8 cellular contexts compared by ENCODE assay signal in the genomic region with DNA sequence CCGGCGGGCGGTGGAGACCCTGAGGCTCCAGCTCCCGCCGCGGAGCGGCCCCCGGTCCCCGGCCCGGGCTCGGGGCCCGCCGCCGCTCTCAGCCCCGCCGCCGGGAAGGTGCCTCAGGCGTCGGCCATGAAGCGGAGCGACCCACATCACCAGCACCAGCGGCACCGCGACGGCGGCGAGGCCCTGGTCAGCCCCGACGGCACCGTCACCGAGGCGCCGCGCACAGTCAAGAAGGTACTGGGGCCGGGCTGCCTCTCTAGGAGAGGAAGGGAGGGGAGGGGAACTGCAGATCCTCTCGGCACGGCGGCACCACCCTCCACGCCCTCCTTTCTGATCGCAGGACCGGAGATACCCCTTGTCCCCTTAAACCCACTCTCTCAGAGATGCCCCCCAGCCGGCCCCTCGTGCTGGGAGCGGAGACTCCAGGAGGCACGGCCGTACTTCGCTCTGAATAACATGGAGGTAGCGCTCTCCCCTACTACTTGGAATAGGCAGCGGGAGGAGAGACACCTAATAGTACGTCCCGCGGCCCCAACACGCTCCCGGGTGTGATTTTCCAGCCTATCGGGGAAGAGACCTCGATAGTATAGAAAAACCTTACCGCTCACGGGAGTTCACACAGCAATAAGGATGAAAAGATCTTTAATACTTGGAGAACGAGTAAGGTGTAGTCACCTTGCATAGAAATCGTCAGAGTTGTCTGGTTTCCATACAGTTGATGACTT. TPM values are rescaled to one million over a fixed set of nuclear protein-coding genes. Genes with fewer than 3 reads are reported as not detected.
A peak's percentile ranks its signal among the peaks of the same experiment; 100 is the strongest.
DNase-seq lines count a peak whose midpoint lies in the region; ATAC-seq and TF ChIP-seq lines count a peak whose summit lies in the region.

No MANE protein-coding gene starts in this region.

- peaks cover 3% of the 10 kb centered on the region; the same call in 1 of the 2 replicates for H4K20me1 ChIP-seq in IMR-90 (ENCODE audit: insufficient read depth, low read length)

- no CpG with 5 or more reads among the region's 60 CpGs for WGBS in IMR-90 (ENCODE audit: extremely low coverage in 2 of 2, insufficient read length in 1 of 2), 2 experiments
- under 1% methylated on average over 60 of the region's 60 CpGs for WGBS in right cardiac atrium

- no peak overlapping the region for H2BK15ac ChIP-seq in IMR-90 (ENCODE audit: low read depth, low read length)

- peak; percentile 38 for ATAC-seq in GM21576 (IDR thresholded peaks at IDR 0.05; ENCODE audit: unreplicated experiment)
- ATAC-seq in IMR-90 (ENCODE audit: low read depth) = peak; percentile 53
- peak; percentile 30 to 38 for ATAC-seq in right cardiac atrium

- H3K4me1 ChIP-seq in IMR-90 (ENCODE audit: control insufficient read depth, insufficient read depth, low read length) = no peaks in the 10 kb centered on the region; the same call in 1 of the 2 replicates
- H3K4me1 ChIP-seq in adipocyte (ENCODE audit: control insufficient read depth, insufficient read depth, low read length) = peaks cover 18% of the 10 kb centered on the region
- H3K4me1 ChIP-seq in right cardiac atrium (ENCODE audit: control insufficient read depth, insufficient read depth, low read length) = no peaks in the 10 kb centered on the region
- peaks cover 3% of the 10 kb centered on the region for H3K4me1 ChIP-seq in rectal smooth muscle tissue (ENCODE audit: control insufficient read depth, insufficient read depth, low read length)

- in situ Hi-C loops in IMR-90 (cut with MboI; ENCODE audit: low sequenced_read_pairs) = no loop called here

- H3K79me1 ChIP-seq in IMR-90 (ENCODE audit: low read depth in 1 of 2, low read length in 2 of 2) = peaks cover 0 to 13% of the 10 kb centered on the region in 2 experiments

- TF ChIP-seq RAD21 in IMR-90 (IDR thresholded peaks at IDR 0.05; ENCODE audit: low read length) = no peak

- H2AK5ac ChIP-seq in IMR-90 (ENCODE audit: low read depth, low read length) = no peak overlapping the region

- dilution Hi-C loops in IMR-90 (cut with HindIII; ENCODE audit: low sequenced_read_pairs, unreplicated experiment) = no loop called here

- H3K36me3 ChIP-seq in IMR-90 (ENCODE audit: control insufficient read depth, insufficient read depth, low read length) (no peaks in the 10 kb centered on the region), adipocyte (ENCODE audit: control insufficient read depth, insufficient read depth, low read length, severe bottlenecking) (no peaks in the 10 kb centered on the region), rectal smooth muscle tissue (ENCODE audit: control insufficient read depth, insufficient read depth, low read length) (no peaks in the 10 kb centered on the region)

- peak overlapping the region; percentile 87; the same call in 1 of the 2 replicates for H3K23ac ChIP-seq in IMR-90 (ENCODE audit: low read depth, low read length)

- POLR2A ChIA-PET in IMR-90 (lab: Charles Lee; ENCODE audit: unreplicated experiment) = interaction anchor here (0.5 kb wide), 1 partner anchor 18 kb away, joined by 29 read pairs; no protein-coding TSS in a partner anchor

- TF ChIP-seq POLR2A in IMR-90 (IDR thresholded peaks at IDR 0.05; ENCODE audit: low read depth, low read length) = no peak

- DNase-seq in DMS79 treated with DMSO at 0.1 percent for 48 hours (lab: John Stamatoyannopoulos, UW) = peak; percentile 74
- peak; percentile 27 for DNase-seq in IMR-90
- peak; percentile 43 for DNase-seq in SKM-1 (lab: John Stamatoyannopoulos, UW; ENCODE audit: unreplicated experiment)
- peak; percentile 75 for DNase-seq in adipocyte (ENCODE audit: low read depth)
- DNase-seq in right cardiac atrium = peak; percentile 46 to 82 (median 78)
- DNase-seq in NCI-H2196 (lab: John Stamatoyannopoulos, UW; ENCODE audit: unreplicated experiment) = no peak

- no peaks in the 10 kb centered on the region for H3K9me3 ChIP-seq in IMR-90 (ENCODE audit: control insufficient read depth, insufficient read depth, low read length)
- H3K9me3 ChIP-seq in adipocyte (ENCODE audit: control insufficient read depth, low read length) = no peaks in the 10 kb centered on the region
- no peaks in the 10 kb centered on the region for H3K9me3 ChIP-seq in right cardiac atrium (ENCODE audit: control insufficient read depth, low read length)

- H3K27ac ChIP-seq in IMR-90 (ENCODE audit: insufficient read depth, low read length) (peak overlapping the region; percentile 16; the same call in 1 of the 2 replicates), right cardiac atrium (ENCODE audit: low read length) (no peak overlapping the region), rectal smooth muscle tissue (ENCODE audit: low read depth, low read length) (peak overlapping the region; percentile 46)

- TSS peak; percentile 17 for BruUV-seq in IMR-90 (replicated peaks; lab: Mats Ljungman, UMichigan)

- H3K14ac ChIP-seq in IMR-90 (replicated peaks; ENCODE audit: low read depth, low read length) = peak overlapping the region; percentile 53; the same call in 1 of the 2 replicates

- H3K4me3 ChIP-seq in IMR-90 (ENCODE audit: insufficient read depth, low read depth, low read length) (peak overlapping the region; percentile 72), adipocyte (ENCODE audit: low read length) (peak overlapping the region; percentile 91), right cardiac atrium (ENCODE audit: low read length) (peak overlapping the region; percentile 78), rectal smooth muscle tissue (ENCODE audit: low read length) (peak overlapping the region; percentile 80)

- no peak for TF ChIP-seq CTCF in IMR-90 (conservative IDR thresholded peaks at IDR 0.05; ENCODE audit: low read depth, low read length)

- no peak overlapping the region for H4K91ac ChIP-seq in IMR-90 (ENCODE audit: insufficient read depth, low read depth, low read length)

- H3K4ac ChIP-seq in IMR-90 (ENCODE audit: low read depth, low read length) = no peak overlapping the region; the same call in 1 of the 2 replicates

- H2AK9ac ChIP-seq in IMR-90 (replicated peaks; ENCODE audit: low read depth, low read length, poor library complexity) = peak overlapping the region; percentile 2

- H2BK120ac ChIP-seq in IMR-90 (ENCODE audit: low read depth, low read length) = no peak overlapping the region

- peak overlapping the region; percentile 98 for H3K4me2 ChIP-seq in IMR-90 (ENCODE audit: low read depth, low read length)

- no peak overlapping the region; the same call in 1 of the 2 replicates for H4K5ac ChIP-seq in IMR-90 (ENCODE audit: low read depth, low read length)

- no peak overlapping the region; the same call in 1 of the 2 replicates for H3K56ac ChIP-seq in IMR-90 (ENCODE audit: extremely low read depth, insufficient read depth, low read length)

- CTCF ChIA-PET in IMR-90 (lab: Yijun Ruan, JAX) = no interaction called here

- H3K9me1 ChIP-seq in IMR-90 (ENCODE audit: insufficient read depth, low read length) = peaks cover 2% of the 10 kb centered on the region; the same call in 1 of the 2 replicates

- H3K9ac ChIP-seq in IMR-90 (ENCODE audit: low read depth, low read length) = peak overlapping the region; percentile 69
- peak overlapping the region; percentile 79 for H3K9ac ChIP-seq in adipocyte (ENCODE audit: low read length)
- H3K9ac ChIP-seq in rectal smooth muscle tissue (ENCODE audit: low read length) = peak overlapping the region; percentile 32

- no peak overlapping the region for H2BK5ac ChIP-seq in IMR-90 (ENCODE audit: low read depth, low read length, poor library complexity, severe bottlenecking)

- no peak overlapping the region for H2BK20ac ChIP-seq in IMR-90 (ENCODE audit: low read depth, low read length)

- peak overlapping the region in 1 of 2 experiments; percentile 6; a peak in 1 of 4 replicates for H4K8ac ChIP-seq in IMR-90 (ENCODE audit: low read depth in 2 of 2, low read length in 2 of 2)

- H2AFZ ChIP-seq in IMR-90 (replicated peaks; ENCODE audit: low read length, poor library complexity) = peak overlapping the region; percentile 92

- H3K27me3 ChIP-seq in IMR-90 (ENCODE audit: control insufficient read depth, insufficient read depth, low read length) (no peaks in the 10 kb centered on the region), adipocyte (replicated peaks; ENCODE audit: control insufficient read depth, insufficient read depth, low read length) (no peaks in the 10 kb centered on the region), right cardiac atrium (ENCODE audit: control insufficient read depth, insufficient read depth) (no peaks in the 10 kb centered on the region), rectal smooth muscle tissue (ENCODE audit: control insufficient read depth, insufficient read depth, low read length) (no peaks in the 10 kb centered on the region)

- H3K18ac ChIP-seq in IMR-90 (ENCODE audit: low read depth, low read length) = no peak overlapping the region

- intact Hi-C loops in IMR-90 (cut with micrococcal nuclease) = loop anchor here (2.0 kb wide), 1 partner anchor 107 kb away; no protein-coding TSS in a partner anchor
- intact Hi-C loops in right cardiac atrium (cut with DNase I) = loop anchor here in 2 of 4 donors (5.0 to 10.0 kb wide), 3 partner anchors 49 to 72 kb away; no protein-coding TSS in a partner anchor

TF ChIP-seq in IMR-90, 13 proteins besides CTCF, POLR2A, EP300 and RAD21 (continues in another document):
- TF ChIP-seq RFX5 (IDR thresholded peaks at IDR 0.05; ENCODE audit: low read depth, low read length) (no peak), MXI1 (IDR thresholded peaks at IDR 0.05; ENCODE audit: borderline replicate concordance, low read depth, low read length) (no peak), NFE2L2 (IDR thresholded peaks at IDR 0.05; ENCODE audit: low read depth, low read length) (no peak)
- TF ChIP-seq, protein P1, sequence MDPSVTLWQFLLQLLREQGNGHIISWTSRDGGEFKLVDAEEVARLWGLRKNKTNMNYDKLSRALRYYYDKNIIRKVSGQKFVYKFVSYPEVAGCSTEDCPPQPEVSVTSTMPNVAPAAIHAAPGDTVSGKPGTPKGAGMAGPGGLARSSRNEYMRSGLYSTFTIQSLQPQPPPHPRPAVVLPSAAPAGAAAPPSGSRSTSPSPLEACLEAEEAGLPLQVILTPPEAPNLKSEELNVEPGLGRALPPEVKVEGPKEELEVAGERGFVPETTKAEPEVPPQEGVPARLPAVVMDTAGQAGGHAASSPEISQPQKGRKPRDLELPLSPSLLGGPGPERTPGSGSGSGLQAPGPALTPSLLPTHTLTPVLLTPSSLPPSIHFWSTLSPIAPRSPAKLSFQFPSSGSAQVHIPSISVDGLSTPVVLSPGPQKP (IDR thresholded peaks at IDR 0.05; ENCODE audit: borderline replicate concordance, low read depth, low read length) = no peak

RNA-seq across cellular contexts. Expression of a gene that starts 0.5 kb away (rescaled TPM):
- 5.7 and 6.7 TPM in 2 replicates for total RNA-seq in IMR-90 (2012; rRNA removed)
- polyA plus RNA-seq in IMR-90 (2012; rRNA removed) = 5.9 and 7.6 TPM in 2 replicates
- 1.9 and 3.4 TPM in 2 replicates for polyA plus RNA-seq in IMR-90 (2012; cell fraction: cytosol; rRNA removed)
- polyA plus RNA-seq in IMR-90 (2012; cell fraction: nucleus; rRNA removed; ENCODE audit: low replicate concordance) = 4.3 and 24.1 TPM in 2 replicates
- total RNA-seq in right cardiac atrium = 1 to 10 TPM; 6.4 to 8.8 (median 7.9) TPM
- 1.8 TPM for polyA plus RNA-seq in right cardiac atrium

RNA-seq across cellular contexts. Expression of a gene that starts 36.9 kb away (rescaled TPM):
- total RNA-seq in IMR-90 (2012; rRNA removed) (15.3 and 18.5 TPM in 2 replicates), right cardiac atrium (10 to 100 TPM in 2 of 4 donors, 1 to 10 TPM in 2; 8.3 to 12.6 (median 9.6) TPM)
- polyA plus RNA-seq in IMR-90 (2012; rRNA removed) (24.7 and 25.8 TPM in 2 replicates), right cardiac atrium (4.9 TPM)
- polyA plus RNA-seq in IMR-90 (2012; cell fraction: cytosol; rRNA removed) = 15.7 and 27.9 TPM in 2 replicates
- polyA plus RNA-seq in IMR-90 (2012; cell fraction: nucleus; rRNA removed; ENCODE audit: low replicate concordance) = 67.9 and 102 TPM in 2 replicates
